In genomic region chr6:41682056-41682477, GRCh38 we compare ENCODE assay signal across 1 cellular context.
TF ChIP-seq lines count a peak whose summit lies in the region.

No MANE protein-coding gene starts in this region.

TF ChIP-seq in HepG2, 621 proteins besides CTCF, POLR2A, EP300 and RAD21 (continued from another document):
- TF ChIP-seq TFDP2 (CRISPR knock-in tag; IDR thresholded peaks at IDR 0.05) (0 out of 2 replicates have a peak, but pooled peaks have one; percentile 32), ERF (CRISPR knock-in tag; IDR thresholded peaks at IDR 0.05) (peak; percentile 70; the same call in 1 of the 2 replicates), ARHGAP35 (CRISPR knock-in tag; IDR thresholded peaks at IDR 0.05; ENCODE audit: borderline replicate concordance) (no peak), CBX1 (IDR thresholded peaks at IDR 0.05; ENCODE audit: low read depth) (no peak), NRL (CRISPR knock-in tag; IDR thresholded peaks at IDR 0.05; ENCODE audit: borderline replicate concordance) (no peak), ZNF644 (CRISPR knock-in tag; IDR thresholded peaks at IDR 0.05; ENCODE audit: low read depth) (no peak), FOXO1 (CRISPR knock-in tag; IDR thresholded peaks at IDR 0.05) (no peak), REXO4 (CRISPR knock-in tag; IDR thresholded peaks at IDR 0.05; ENCODE audit: borderline replicate concordance) (no peak), ZC3H13 (CRISPR knock-in tag; IDR thresholded peaks at IDR 0.05) (no peak), GATAD2A (CRISPR knock-in tag; IDR thresholded peaks at IDR 0.05) (peak; percentile 46; the same call in 1 of the 2 replicates), ZNF558 (CRISPR knock-in tag; IDR thresholded peaks at IDR 0.05; ENCODE audit: borderline replicate concordance) (0 out of 2 replicates have a peak, but pooled peaks have one; percentile 41), HNRNPLL (IDR thresholded peaks at IDR 0.05; ENCODE audit: low read depth, low read length, poor library complexity, severe bottlenecking) (peak; percentile 26), ZSCAN5A (CRISPR knock-in tag; IDR thresholded peaks at IDR 0.05; ENCODE audit: borderline replicate concordance) (no peak), ISL2 (CRISPR knock-in tag; IDR thresholded peaks at IDR 0.05) (no peak), KLF13 (CRISPR knock-in tag; IDR thresholded peaks at IDR 0.05) (no peak), MXD4 (CRISPR knock-in tag; IDR thresholded peaks at IDR 0.05) (0 out of 2 replicates have a peak, but pooled peaks have one; percentile 33), ZNF350 (CRISPR knock-in tag; IDR thresholded peaks at IDR 0.05; ENCODE audit: borderline replicate concordance, low read depth) (no peak), SNAPC5 (CRISPR knock-in tag; IDR thresholded peaks at IDR 0.05; ENCODE audit: borderline replicate concordance) (no peak), ZNF660 (CRISPR knock-in tag; IDR thresholded peaks at IDR 0.05; ENCODE audit: borderline replicate concordance, low read depth) (no peak), CBX5 (CRISPR knock-in tag; IDR thresholded peaks at IDR 0.05; ENCODE audit: borderline replicate concordance) (peak; percentile 83), SAFB2 (CRISPR knock-in tag; IDR thresholded peaks at IDR 0.05; ENCODE audit: borderline replicate concordance, low read depth) (0 out of 2 replicates have a peak, but pooled peaks have one; percentile 21), HDAC2 (CRISPR knock-in tag; IDR thresholded peaks at IDR 0.05) (peak; percentile 26; the same call in 1 of the 2 replicates), HCFC1 (IDR thresholded peaks at IDR 0.05; ENCODE audit: low read depth, low read length) (peak; percentile 35; the same call in 1 of the 2 replicates), NAIF1 (CRISPR knock-in tag; IDR thresholded peaks at IDR 0.05; ENCODE audit: borderline replicate concordance) (no peak; the same call in 1 of the 2 replicates), ZBTB20 (CRISPR knock-in tag; IDR thresholded peaks at IDR 0.05; ENCODE audit: borderline replicate concordance, low read depth) (peak; percentile 63; the same call in 1 of the 2 replicates), LCORL (IDR thresholded peaks at IDR 0.05) (no peak), LCORL (CRISPR knock-in tag; IDR thresholded peaks at IDR 0.05) (peak; percentile 40; the same call in 1 of the 2 replicates), ZNF530 (CRISPR knock-in tag; IDR thresholded peaks at IDR 0.05; ENCODE audit: low read depth) (no peak), RFXANK (CRISPR knock-in tag; IDR thresholded peaks at IDR 0.05) (no peak), MAF1 (CRISPR knock-in tag; IDR thresholded peaks at IDR 0.05; ENCODE audit: borderline replicate concordance) (no peak), KLF9 (CRISPR knock-in tag; IDR thresholded peaks at IDR 0.05; ENCODE audit: low read depth) (no peak)
- TF ChIP-seq, protein P1, sequence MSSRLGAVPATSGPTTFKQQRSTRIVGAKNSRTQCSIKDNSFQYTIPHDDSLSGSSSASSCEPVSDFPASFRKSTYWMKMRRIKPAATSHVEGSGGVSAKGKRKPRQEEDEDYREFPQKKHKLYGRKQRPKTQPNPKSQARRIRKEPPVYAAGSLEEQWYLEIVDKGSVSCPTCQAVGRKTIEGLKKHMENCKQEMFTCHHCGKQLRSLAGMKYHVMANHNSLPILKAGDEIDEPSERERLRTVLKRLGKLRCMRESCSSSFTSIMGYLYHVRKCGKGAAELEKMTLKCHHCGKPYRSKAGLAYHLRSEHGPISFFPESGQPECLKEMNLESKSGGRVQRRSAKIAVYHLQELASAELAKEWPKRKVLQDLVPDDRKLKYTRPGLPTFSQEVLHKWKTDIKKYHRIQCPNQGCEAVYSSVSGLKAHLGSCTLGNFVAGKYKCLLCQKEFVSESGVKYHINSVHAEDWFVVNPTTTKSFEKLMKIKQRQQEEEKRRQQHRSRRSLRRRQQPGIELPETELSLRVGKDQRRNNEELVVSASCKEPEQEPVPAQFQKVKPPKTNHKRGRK (CRISPR knock-in tag; IDR thresholded peaks at IDR 0.05): no peak
- TF ChIP-seq, protein P2, sequence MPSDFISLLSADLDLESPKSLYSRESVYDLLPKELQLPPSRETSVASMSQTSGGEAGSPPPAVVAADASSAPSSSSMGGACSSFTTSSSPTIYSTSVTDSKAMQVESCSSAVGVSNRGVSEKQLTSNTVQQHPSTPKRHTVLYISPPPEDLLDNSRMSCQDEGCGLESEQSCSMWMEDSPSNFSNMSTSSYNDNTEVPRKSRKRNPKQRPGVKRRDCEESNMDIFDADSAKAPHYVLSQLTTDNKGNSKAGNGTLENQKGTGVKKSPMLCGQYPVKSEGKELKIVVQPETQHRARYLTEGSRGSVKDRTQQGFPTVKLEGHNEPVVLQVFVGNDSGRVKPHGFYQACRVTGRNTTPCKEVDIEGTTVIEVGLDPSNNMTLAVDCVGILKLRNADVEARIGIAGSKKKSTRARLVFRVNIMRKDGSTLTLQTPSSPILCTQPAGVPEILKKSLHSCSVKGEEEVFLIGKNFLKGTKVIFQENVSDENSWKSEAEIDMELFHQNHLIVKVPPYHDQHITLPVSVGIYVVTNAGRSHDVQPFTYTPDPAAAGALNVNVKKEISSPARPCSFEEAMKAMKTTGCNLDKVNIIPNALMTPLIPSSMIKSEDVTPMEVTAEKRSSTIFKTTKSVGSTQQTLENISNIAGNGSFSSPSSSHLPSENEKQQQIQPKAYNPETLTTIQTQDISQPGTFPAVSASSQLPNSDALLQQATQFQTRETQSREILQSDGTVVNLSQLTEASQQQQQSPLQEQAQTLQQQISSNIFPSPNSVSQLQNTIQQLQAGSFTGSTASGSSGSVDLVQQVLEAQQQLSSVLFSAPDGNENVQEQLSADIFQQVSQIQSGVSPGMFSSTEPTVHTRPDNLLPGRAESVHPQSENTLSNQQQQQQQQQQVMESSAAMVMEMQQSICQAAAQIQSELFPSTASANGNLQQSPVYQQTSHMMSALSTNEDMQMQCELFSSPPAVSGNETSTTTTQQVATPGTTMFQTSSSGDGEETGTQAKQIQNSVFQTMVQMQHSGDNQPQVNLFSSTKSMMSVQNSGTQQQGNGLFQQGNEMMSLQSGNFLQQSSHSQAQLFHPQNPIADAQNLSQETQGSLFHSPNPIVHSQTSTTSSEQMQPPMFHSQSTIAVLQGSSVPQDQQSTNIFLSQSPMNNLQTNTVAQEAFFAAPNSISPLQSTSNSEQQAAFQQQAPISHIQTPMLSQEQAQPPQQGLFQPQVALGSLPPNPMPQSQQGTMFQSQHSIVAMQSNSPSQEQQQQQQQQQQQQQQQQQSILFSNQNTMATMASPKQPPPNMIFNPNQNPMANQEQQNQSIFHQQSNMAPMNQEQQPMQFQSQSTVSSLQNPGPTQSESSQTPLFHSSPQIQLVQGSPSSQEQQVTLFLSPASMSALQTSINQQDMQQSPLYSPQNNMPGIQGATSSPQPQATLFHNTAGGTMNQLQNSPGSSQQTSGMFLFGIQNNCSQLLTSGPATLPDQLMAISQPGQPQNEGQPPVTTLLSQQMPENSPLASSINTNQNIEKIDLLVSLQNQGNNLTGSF (CRISPR knock-in tag; IDR thresholded peaks at IDR 0.05): no peak
- TF ChIP-seq, protein P3, sequence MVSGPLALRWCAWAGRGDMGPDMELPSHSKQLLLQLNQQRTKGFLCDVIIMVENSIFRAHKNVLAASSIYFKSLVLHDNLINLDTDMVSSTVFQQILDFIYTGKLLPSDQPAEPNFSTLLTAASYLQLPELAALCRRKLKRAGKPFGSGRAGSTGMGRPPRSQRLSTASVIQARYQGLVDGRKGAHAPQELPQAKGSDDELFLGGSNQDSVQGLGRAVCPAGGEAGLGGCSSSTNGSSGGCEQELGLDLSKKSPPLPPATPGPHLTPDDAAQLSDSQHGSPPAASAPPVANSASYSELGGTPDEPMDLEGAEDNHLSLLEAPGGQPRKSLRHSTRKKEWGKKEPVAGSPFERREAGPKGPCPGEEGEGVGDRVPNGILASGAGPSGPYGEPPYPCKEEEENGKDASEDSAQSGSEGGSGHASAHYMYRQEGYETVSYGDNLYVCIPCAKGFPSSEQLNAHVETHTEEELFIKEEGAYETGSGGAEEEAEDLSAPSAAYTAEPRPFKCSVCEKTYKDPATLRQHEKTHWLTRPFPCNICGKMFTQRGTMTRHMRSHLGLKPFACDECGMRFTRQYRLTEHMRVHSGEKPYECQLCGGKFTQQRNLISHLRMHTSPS (CRISPR knock-in tag; IDR thresholded peaks at IDR 0.05; ENCODE audit: low read depth): no peak
- TF ChIP-seq, protein P4, sequence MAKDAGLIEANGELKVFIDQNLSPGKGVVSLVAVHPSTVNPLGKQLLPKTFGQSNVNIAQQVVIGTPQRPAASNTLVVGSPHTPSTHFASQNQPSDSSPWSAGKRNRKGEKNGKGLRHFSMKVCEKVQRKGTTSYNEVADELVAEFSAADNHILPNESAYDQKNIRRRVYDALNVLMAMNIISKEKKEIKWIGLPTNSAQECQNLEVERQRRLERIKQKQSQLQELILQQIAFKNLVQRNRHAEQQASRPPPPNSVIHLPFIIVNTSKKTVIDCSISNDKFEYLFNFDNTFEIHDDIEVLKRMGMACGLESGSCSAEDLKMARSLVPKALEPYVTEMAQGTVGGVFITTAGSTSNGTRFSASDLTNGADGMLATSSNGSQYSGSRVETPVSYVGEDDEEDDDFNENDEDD (CRISPR knock-in tag; IDR thresholded peaks at IDR 0.05; ENCODE audit: borderline replicate concordance): no peak
- TF ChIP-seq, protein P5, sequence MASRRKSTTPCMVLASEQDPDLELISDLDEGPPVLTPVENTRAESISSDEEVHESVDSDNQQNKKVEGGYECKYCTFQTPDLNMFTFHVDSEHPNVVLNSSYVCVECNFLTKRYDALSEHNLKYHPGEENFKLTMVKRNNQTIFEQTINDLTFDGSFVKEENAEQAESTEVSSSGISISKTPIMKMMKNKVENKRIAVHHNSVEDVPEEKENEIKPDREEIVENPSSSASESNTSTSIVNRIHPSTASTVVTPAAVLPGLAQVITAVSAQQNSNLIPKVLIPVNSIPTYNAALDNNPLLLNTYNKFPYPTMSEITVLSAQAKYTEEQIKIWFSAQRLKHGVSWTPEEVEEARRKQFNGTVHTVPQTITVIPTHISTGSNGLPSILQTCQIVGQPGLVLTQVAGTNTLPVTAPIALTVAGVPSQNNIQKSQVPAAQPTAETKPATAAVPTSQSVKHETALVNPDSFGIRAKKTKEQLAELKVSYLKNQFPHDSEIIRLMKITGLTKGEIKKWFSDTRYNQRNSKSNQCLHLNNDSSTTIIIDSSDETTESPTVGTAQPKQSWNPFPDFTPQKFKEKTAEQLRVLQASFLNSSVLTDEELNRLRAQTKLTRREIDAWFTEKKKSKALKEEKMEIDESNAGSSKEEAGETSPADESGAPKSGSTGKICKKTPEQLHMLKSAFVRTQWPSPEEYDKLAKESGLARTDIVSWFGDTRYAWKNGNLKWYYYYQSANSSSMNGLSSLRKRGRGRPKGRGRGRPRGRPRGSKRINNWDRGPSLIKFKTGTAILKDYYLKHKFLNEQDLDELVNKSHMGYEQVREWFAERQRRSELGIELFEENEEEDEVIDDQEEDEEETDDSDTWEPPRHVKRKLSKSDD (CRISPR knock-in tag; IDR thresholded peaks at IDR 0.05; ENCODE audit: low read depth): no peak
- TF ChIP-seq, protein P6, sequence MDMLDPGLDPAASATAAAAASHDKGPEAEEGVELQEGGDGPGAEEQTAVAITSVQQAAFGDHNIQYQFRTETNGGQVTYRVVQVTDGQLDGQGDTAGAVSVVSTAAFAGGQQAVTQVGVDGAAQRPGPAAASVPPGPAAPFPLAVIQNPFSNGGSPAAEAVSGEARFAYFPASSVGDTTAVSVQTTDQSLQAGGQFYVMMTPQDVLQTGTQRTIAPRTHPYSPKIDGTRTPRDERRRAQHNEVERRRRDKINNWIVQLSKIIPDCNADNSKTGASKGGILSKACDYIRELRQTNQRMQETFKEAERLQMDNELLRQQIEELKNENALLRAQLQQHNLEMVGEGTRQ (IDR thresholded peaks at IDR 0.05; ENCODE audit: low read depth, low read length): no peak
- TF ChIP-seq, protein P6 (CRISPR knock-in tag; IDR thresholded peaks at IDR 0.05; ENCODE audit: borderline replicate concordance): no peak
TF ChIP-seq in HepG2: peak in this region for 110.
